In the genomic region with DNA sequence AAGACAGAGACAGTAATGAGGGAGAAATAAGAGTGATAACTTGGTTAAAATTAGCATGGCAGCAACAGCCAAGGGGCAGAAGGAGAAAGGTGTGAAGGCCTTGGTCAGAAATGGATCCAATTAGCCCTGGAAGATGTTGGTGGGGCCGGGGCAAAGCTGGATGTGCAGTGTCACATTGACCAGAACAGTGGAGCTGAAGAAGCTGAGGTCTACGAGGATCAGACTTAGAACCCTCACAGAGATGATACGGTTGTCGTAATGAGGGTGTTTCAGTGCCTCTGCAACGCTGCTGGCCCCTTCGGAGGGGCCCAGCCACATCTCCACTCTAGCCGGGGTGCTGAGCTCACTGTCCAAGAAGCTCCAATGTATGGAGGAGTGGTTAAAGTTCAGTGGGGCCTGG, we compare ENCODE assay signal across 20 cellular contexts. TPM values are rescaled to one million over a fixed set of nuclear protein-coding genes. Genes with fewer than 3 reads are reported as not detected.
DNase-seq lines count a peak whose midpoint lies in the region; ATAC-seq lines count a peak whose summit lies in the region.
"Had no signal": no experiment of that assay in that cellular context is flagged by ENCODE, and none has a peak within 500 bp of the region (broad histone marks: within the 10 kb centered on the region; RNA-seq: fewer than 3 reads in every experiment).

No MANE protein-coding gene starts in this region.

- H3K4me1 ChIP-seq in GM23248 (ENCODE audit: insufficient read depth) = peaks cover 42% of the 10 kb centered on the region

- no peak for ATAC-seq in activated naive CD4-positive, alpha-beta T cell treated with anti-CD3 and anti-CD28 coated beads, Interleukin-2, amount 50 U/mL, for 72 hours
- no peak for ATAC-seq in natural killer cell treated with Interleukin-12 subunit alpha and Interleukin-12 subunit beta and Interleukin-15 and Interleukin-18, amount 100 ng/mL, for 72 hours
- no peak for ATAC-seq in HG02973 (IDR thresholded peaks at IDR 0.05; ENCODE audit: unreplicated experiment)
- ATAC-seq: mucosa of descending colon had no signal

- 0 out of 2 replicates have a peak overlapping the region, but pooled peaks have one; percentile 29 for H3K9ac ChIP-seq in GM23248

- H3K27me3 ChIP-seq in GM23248 (replicated peaks; ENCODE audit: insufficient read depth) = no peaks in the 10 kb centered on the region
- H3K27me3 ChIP-seq: uterus had no signal

- H3K27me3 Mint-ChIP-seq in activated CD4-positive, alpha-beta T cell treated with anti-CD3 and anti-CD28 coated beads, Interleukin-2, amount 10 ng/mL, durations not matched to agents 7 days and 5 days = no peaks in the 10 kb centered on the region
- no peaks in the 10 kb centered on the region for H3K27me3 Mint-ChIP-seq in natural killer cell treated with Interleukin-12 subunit alpha and Interleukin-12 subunit beta and Interleukin-15 and Interleukin-18, amount 100 ng/mL, for 72 hours

- 93 to 97% methylated on average over 7 of the region's 7 CpGs for WGBS in GM23248 (ENCODE audit: low coverage in 1 of 2, low lambda C conversion rate in 2 of 2, missing lambda C conversion rate in 2 of 2), 2 experiments

- H3K36me3 Mint-ChIP-seq in activated CD4-positive, alpha-beta T cell treated with anti-CD3 and anti-CD28 coated beads, Interleukin-2, amount 10 ng/mL, durations not matched to agents 7 days and 5 days (ENCODE audit: low read depth) = peaks cover 22% of the 10 kb centered on the region
- peaks cover 8 to 9% of the 10 kb centered on the region in 2 donors for H3K36me3 Mint-ChIP-seq in activated naive CD4-positive, alpha-beta T cell treated with anti-CD3 and anti-CD28 coated beads, Interleukin-2, amount 50 U/mL, for 72 hours
- peaks cover 20% of the 10 kb centered on the region for H3K36me3 Mint-ChIP-seq in natural killer cell treated with Interleukin-12 subunit alpha and Interleukin-12 subunit beta and Interleukin-15 and Interleukin-18, amount 100 ng/mL, for 72 hours

- no peaks in the 10 kb centered on the region for H3K9me3 ChIP-seq in GM23248 (ENCODE audit: low read depth)
- H3K9me3 ChIP-seq: mucosa of descending colon, uterus had no signal

- no peak for DNase-seq in activated CD4-positive, alpha-beta T cell treated with anti-CD3 and anti-CD28 coated beads, Interleukin-2, amount 10 ng/mL, durations not matched to agents 7 days and 5 days
- no peak for DNase-seq in activated CD4-positive, alpha-beta T cell treated with anti-CD3 and anti-CD28 coated beads for 48 hours
- no peak for DNase-seq in GM23248
- no peak for DNase-seq in activated naive CD4-positive, alpha-beta T cell treated with anti-CD3 and anti-CD28 coated beads, Interleukin-2, amount 50 U/mL, for 72 hours (ENCODE audit: low spot score in 2 of 2)
- DNase-seq in natural killer cell treated with Interleukin-12 subunit alpha and Interleukin-12 subunit beta and Interleukin-15 and Interleukin-18, amount 100 ng/mL, for 72 hours (ENCODE audit: low spot score) = no peak
- DNase-seq in DMS79 (lab: John Stamatoyannopoulos, UW) = no peak
- no peak for DNase-seq in hippocampal formation (lab: John Stamatoyannopoulos, UW)
- DNase-seq: activated CD4-positive, CD25-positive, alpha-beta regulatory T cell treated with anti-CD3 and anti-CD28 coated beads, Interleukin-2, amount 50 U/mL, for 72 hours; mucosa of descending colon; NCI-H187; NCI-H345; RPMI8226; uterus had no signal

- peak overlapping the region; percentile 76; the same call in 1 of the 2 replicates for H3K27ac ChIP-seq in GM23248
- H3K27ac ChIP-seq: coronary artery, epithelial cell of prostate had no signal

- CTCF ChIA-PET in activated CD4-positive, alpha-beta T cell treated with anti-CD3 and anti-CD28 coated beads, Interleukin-2, amount 10 ng/mL, durations not matched to agents 7 days and 5 days (lab: Charles Lee) = interaction anchor here (0.7 to 21.9 kb wide), 8 partner anchors 11 to 112 kb away, joined by 4 to 247 read pairs (median 6); partner anchors contain the start of genes INSRR, NTRK1 and SH2D2A

- in situ Hi-C loops in GM23248 (cut with MboI) = no loop called here

- peak overlapping the region; percentile 10 for H3K27ac Mint-ChIP-seq in activated CD4-positive, alpha-beta T cell treated with anti-CD3 and anti-CD28 coated beads, Interleukin-2, amount 10 ng/mL, durations not matched to agents 7 days and 5 days
- peak overlapping the region; percentile 2 to 80 for H3K27ac Mint-ChIP-seq in activated naive CD4-positive, alpha-beta T cell treated with anti-CD3 and anti-CD28 coated beads, Interleukin-2, amount 50 U/mL, for 72 hours
- H3K27ac Mint-ChIP-seq in natural killer cell treated with Interleukin-12 subunit alpha and Interleukin-12 subunit beta and Interleukin-15 and Interleukin-18, amount 100 ng/mL, for 72 hours = peak overlapping the region; percentile 92 to 93

- no peaks in the 10 kb centered on the region for H3K9me3 Mint-ChIP-seq in activated CD4-positive, alpha-beta T cell treated with anti-CD3 and anti-CD28 coated beads, Interleukin-2, amount 10 ng/mL, durations not matched to agents 7 days and 5 days
- no peaks in the 10 kb centered on the region for H3K9me3 Mint-ChIP-seq in activated naive CD4-positive, alpha-beta T cell treated with anti-CD3 and anti-CD28 coated beads, Interleukin-2, amount 50 U/mL, for 72 hours
- no peaks in the 10 kb centered on the region for H3K9me3 Mint-ChIP-seq in natural killer cell treated with Interleukin-12 subunit alpha and Interleukin-12 subunit beta and Interleukin-15 and Interleukin-18, amount 100 ng/mL, for 72 hours

- H3K4me3 Mint-ChIP-seq in activated CD4-positive, alpha-beta T cell treated with anti-CD3 and anti-CD28 coated beads, Interleukin-2, amount 10 ng/mL, durations not matched to agents 7 days and 5 days = no peak overlapping the region
- H3K4me3 Mint-ChIP-seq in natural killer cell treated with Interleukin-12 subunit alpha and Interleukin-12 subunit beta and Interleukin-15 and Interleukin-18, amount 100 ng/mL, for 72 hours = no peak overlapping the region

- POLR2A ChIA-PET in activated CD4-positive, alpha-beta T cell treated with anti-CD3 and anti-CD28 coated beads, Interleukin-2, amount 10 ng/mL, durations not matched to agents 7 days and 5 days (lab: Charles Lee) = interaction anchor here (1.0 kb wide), 1 partner anchor 12 kb away, joined by 3 read pairs; no protein-coding TSS in a partner anchor

- peak overlapping the region; percentile 58 for H3K4me2 ChIP-seq in GM23248 (ENCODE audit: unreplicated experiment)

- no peak overlapping the region for H3K4me3 ChIP-seq in GM23248
- H3K4me3 ChIP-seq: coronary artery, mucosa of descending colon, uterus had no signal

- H3K79me2 ChIP-seq in GM23248 (ENCODE audit: insufficient read depth) = no peaks in the 10 kb centered on the region

- H2AFZ ChIP-seq in GM23248 = no peak overlapping the region

- H3K4me1 Mint-ChIP-seq in activated CD4-positive, alpha-beta T cell treated with anti-CD3 and anti-CD28 coated beads, Interleukin-2, amount 10 ng/mL, durations not matched to agents 7 days and 5 days = peaks cover 30% of the 10 kb centered on the region
- H3K4me1 Mint-ChIP-seq in natural killer cell treated with Interleukin-12 subunit alpha and Interleukin-12 subunit beta and Interleukin-15 and Interleukin-18, amount 100 ng/mL, for 72 hours (ENCODE audit: low read depth in 2 of 2) = peaks cover 53 to 59% of the 10 kb centered on the region in 2 donors

- no peaks in the 10 kb centered on the region for H4K20me1 ChIP-seq in GM23248 (ENCODE audit: insufficient read depth)

- no peaks in the 10 kb centered on the region for H3K9me2 ChIP-seq in GM23248 (ENCODE audit: insufficient read depth)

- H3K36me3 ChIP-seq in GM23248 (ENCODE audit: low read depth) = peaks cover 18% of the 10 kb centered on the region
- H3K36me3 ChIP-seq: uterus had no signal

- H3F3A ChIP-seq in GM23248 (ENCODE audit: insufficient read depth) = peaks cover 50% of the 10 kb centered on the region

RNA-seq across cellular contexts. Expression of gene SH2D2A, which starts 14.2 kb away (rescaled TPM):
- 10 to 100 TPM; 56.3 to 63.5 TPM for total RNA-seq in activated CD4-positive, alpha-beta T cell treated with anti-CD3 and anti-CD28 coated beads, Interleukin-2, amount 10 ng/mL, durations not matched to agents 7 days and 5 days
- not detected in 2 replicates for total RNA-seq in GM23248 (2014; rRNA removed; shearing (Covaris generic))
- polyA plus RNA-seq in GM23248 (2016; fragmentation: Nextera tagmentation; extraction: Ambion mirVana) = 0.43 and 0.96 TPM in 2 replicates
- 100 to 1,000 TPM; 186 to 215 TPM for total RNA-seq in activated naive CD4-positive, alpha-beta T cell treated with anti-CD3 and anti-CD28 coated beads, Interleukin-2, amount 50 U/mL, for 72 hours
- 100 to 1,000 TPM; 153 to 188 TPM for total RNA-seq in natural killer cell treated with Interleukin-12 subunit alpha and Interleukin-12 subunit beta and Interleukin-15 and Interleukin-18, amount 100 ng/mL, for 72 hours

RNA-seq across cellular contexts. Expression of gene PRCC, which starts 35.1 kb away (rescaled TPM):
- total RNA-seq in activated CD4-positive, alpha-beta T cell treated with anti-CD3 and anti-CD28 coated beads, Interleukin-2, amount 10 ng/mL, durations not matched to agents 7 days and 5 days = 10 to 100 TPM; 70.6 to 87.7 TPM
- total RNA-seq in GM23248 (2014; rRNA removed; shearing (Covaris generic)) = 32.4 and 43.6 TPM in 2 replicates
- polyA plus RNA-seq in GM23248 (2016; fragmentation: Nextera tagmentation; extraction: Ambion mirVana) = 57.0 and 62.4 TPM in 2 replicates
- 10 to 100 TPM; 44.5 to 72.1 TPM for total RNA-seq in activated naive CD4-positive, alpha-beta T cell treated with anti-CD3 and anti-CD28 coated beads, Interleukin-2, amount 50 U/mL, for 72 hours
- 100 to 1,000 TPM in 1 of 2 donors, 10 to 100 TPM in 1; 86.2 to 116 TPM for total RNA-seq in natural killer cell treated with Interleukin-12 subunit alpha and Interleukin-12 subunit beta and Interleukin-15 and Interleukin-18, amount 100 ng/mL, for 72 hours

RNA-seq across cellular contexts. Expression of gene HDGF, which starts 50.9 kb away (rescaled TPM):
- 100 to 1,000 TPM; 288 to 301 TPM for total RNA-seq in activated CD4-positive, alpha-beta T cell treated with anti-CD3 and anti-CD28 coated beads, Interleukin-2, amount 10 ng/mL, durations not matched to agents 7 days and 5 days
- 184 and 185 TPM in 2 replicates for total RNA-seq in GM23248 (2014; rRNA removed; shearing (Covaris generic))
- polyA plus RNA-seq in GM23248 (2016; fragmentation: Nextera tagmentation; extraction: Ambion mirVana) = 95.4 and 131 TPM in 2 replicates
- total RNA-seq in activated naive CD4-positive, alpha-beta T cell treated with anti-CD3 and anti-CD28 coated beads, Interleukin-2, amount 50 U/mL, for 72 hours = 100 to 1,000 TPM; 281 to 325 TPM
- total RNA-seq in natural killer cell treated with Interleukin-12 subunit alpha and Interleukin-12 subunit beta and Interleukin-15 and Interleukin-18, amount 100 ng/mL, for 72 hours = 100 to 1,000 TPM; 208 to 308 TPM

RNA-seq across cellular contexts. Expression of gene INSRR, which starts 56.5 kb away (rescaled TPM):
- total RNA-seq in activated CD4-positive, alpha-beta T cell treated with anti-CD3 and anti-CD28 coated beads, Interleukin-2, amount 10 ng/mL, durations not matched to agents 7 days and 5 days = under 1 TPM in 1 of 2 experiments, not detected in 1; 0.05 TPM
- total RNA-seq in GM23248 (2014; rRNA removed; shearing (Covaris generic)) = not detected in 2 replicates
- polyA plus RNA-seq in GM23248 (2016; fragmentation: Nextera tagmentation; extraction: Ambion mirVana) = 0.09 TPM in 1 of 2 replicates, not detected in the other
- under 1 TPM; 0.07 to 0.29 TPM for total RNA-seq in activated naive CD4-positive, alpha-beta T cell treated with anti-CD3 and anti-CD28 coated beads, Interleukin-2, amount 50 U/mL, for 72 hours
- under 1 TPM; 0.14 TPM for total RNA-seq in natural killer cell treated with Interleukin-12 subunit alpha and Interleukin-12 subunit beta and Interleukin-15 and Interleukin-18, amount 100 ng/mL, for 72 hours
- total RNA-seq: G401, HepG2, M059J, subcutaneous adipose tissue had no signal
- polyA plus RNA-seq: HepG2 had no signal

RNA-seq across cellular contexts. Expression of gene NTRK1, which starts 58.2 kb away (rescaled TPM):
- total RNA-seq in activated CD4-positive, alpha-beta T cell treated with anti-CD3 and anti-CD28 coated beads, Interleukin-2, amount 10 ng/mL, durations not matched to agents 7 days and 5 days = 1 to 10 TPM; 1.9 to 2.0 TPM
- 0.11 TPM in 1 of 2 replicates, not detected in the other for total RNA-seq in GM23248 (2014; rRNA removed; shearing (Covaris generic))
- 0.08 and 0.09 TPM in 2 replicates for polyA plus RNA-seq in GM23248 (2016; fragmentation: Nextera tagmentation; extraction: Ambion mirVana)
- total RNA-seq in activated naive CD4-positive, alpha-beta T cell treated with anti-CD3 and anti-CD28 coated beads, Interleukin-2, amount 50 U/mL, for 72 hours = 1 to 10 TPM; 5.3 to 7.2 TPM
- 1 to 10 TPM; 1.4 to 8.1 TPM for total RNA-seq in natural killer cell treated with Interleukin-12 subunit alpha and Interleukin-12 subunit beta and Interleukin-15 and Interleukin-18, amount 100 ng/mL, for 72 hours
- total RNA-seq: HepG2, M059J had no signal
- polyA plus RNA-seq: HepG2 had no signal

Comparison
In these comparisons a context has a peak if more than half of its experiments do, and no peak if none do; other contexts are left out.
1. H3K27ac Mint-ChIP-seq: peak in every context shown above with its lines; median percentile 92 in natural killer cell treated with Interleukin-12 subunit alpha and Interleukin-12 subunit beta and Interleukin-15 and Interleukin-18, amount 100 ng/mL, for 72 hours; 41 in activated naive CD4-positive, alpha-beta T cell treated with anti-CD3 and anti-CD28 coated beads, Interleukin-2, amount 50 U/mL, for 72 hours; 10 in activated CD4-positive, alpha-beta T cell treated with anti-CD3 and anti-CD28 coated beads, Interleukin-2, amount 10 ng/mL, durations not matched to agents 7 days and 5 days.
2. RNA of gene SH2D2A, which starts 14.2 kb away (total RNA-seq): 186 to 215 TPM in activated naive CD4-positive, alpha-beta T cell treated with anti-CD3 and anti-CD28 coated beads, Interleukin-2, amount 50 U/mL, for 72 hours, 153 to 188 TPM in natural killer cell treated with Interleukin-12 subunit alpha and Interleukin-12 subunit beta and Interleukin-15 and Interleukin-18, amount 100 ng/mL, for 72 hours and 56.3 to 63.5 TPM in activated CD4-positive, alpha-beta T cell treated with anti-CD3 and anti-CD28 coated beads, Interleukin-2, amount 10 ng/mL, durations not matched to agents 7 days and 5 days; not detected in GM23248; every median in the first group is over 10 times any median in the second.